In the genomic region with DNA sequence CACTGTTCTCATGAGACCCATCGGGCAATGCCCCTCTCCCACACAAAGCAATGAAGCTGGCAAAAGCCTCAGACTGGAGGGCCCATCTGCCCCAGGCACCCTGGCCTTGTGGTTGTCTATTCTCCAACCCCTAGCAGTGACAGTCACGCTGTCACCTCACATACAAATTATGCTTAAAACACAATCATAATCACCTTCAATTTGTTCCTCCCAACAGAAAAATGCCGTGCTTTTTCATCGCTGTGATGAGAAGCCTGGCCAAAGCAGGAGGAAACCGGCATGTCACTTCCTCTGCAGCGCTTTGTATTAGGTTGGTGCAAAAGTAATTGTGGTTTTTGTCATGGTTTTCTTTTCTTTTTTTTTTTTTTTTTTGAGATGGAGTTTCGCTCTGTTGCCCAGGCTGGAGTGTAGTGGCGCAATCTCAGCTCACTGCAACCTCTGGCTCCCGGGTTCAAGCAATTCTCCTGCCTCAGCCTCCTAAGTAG, we compare ENCODE assay signal across 8 cellular contexts. TPM values are rescaled to one million over a fixed set of nuclear protein-coding genes. Genes with fewer than 3 reads are reported as not detected.
DNase-seq lines count a peak whose midpoint lies in the region; ATAC-seq and TF ChIP-seq lines count a peak whose summit lies in the region.
"Not testable (repeated sequence)": the region's sequence is repeated elsewhere in the genome, so short reads cannot be mapped to it uniquely, and the experiment has no call there.

No MANE protein-coding gene starts in this region.

- H3K36me3 ChIP-seq in CD4-positive, alpha-beta memory T cell (ENCODE audit: insufficient read depth, low read length): peaks cover 19% of the 10 kb centered on the region
- H3K36me3 ChIP-seq in OCI-LY1 (ENCODE audit: insufficient read depth, low read length) (peaks cover 21% of the 10 kb centered on the region; the same call in 1 of the 2 replicates), mucosa of rectum (ENCODE audit: control insufficient read depth in 2 of 2, insufficient read depth in 2 of 2, low read length in 2 of 2) (peaks cover 38 to 45% of the 10 kb centered on the region in 2 donors)
- H3K36me3 ChIP-seq in effector memory CD4-positive, alpha-beta T cell (ENCODE audit: control insufficient read depth, insufficient read depth, low read length): peaks cover 12% of the 10 kb centered on the region

- peaks cover 90% of the 10 kb centered on the region for H3K4me1 ChIP-seq in CD4-positive, alpha-beta memory T cell (ENCODE audit: insufficient read depth, low read length)
- peaks cover 32% of the 10 kb centered on the region for H3K4me1 ChIP-seq in OCI-LY1 (ENCODE audit: insufficient read depth, low read length, severe bottlenecking)
- peaks cover 66% of the 10 kb centered on the region for H3K4me1 ChIP-seq in effector memory CD4-positive, alpha-beta T cell (ENCODE audit: control insufficient read depth, insufficient read depth, low read length, poor library complexity, severe bottlenecking)
- H3K4me1 ChIP-seq in mucosa of rectum (ENCODE audit: control insufficient read depth in 2 of 2, insufficient read depth in 2 of 2, low read length in 2 of 2): not testable (repeated sequence)

- H3K27me3 ChIP-seq in CD4-positive, alpha-beta memory T cell (ENCODE audit: insufficient read depth, low read length); OCI-LY1 (ENCODE audit: insufficient read depth, low read length); effector memory CD4-positive, alpha-beta T cell (replicated peaks; ENCODE audit: control insufficient read depth, insufficient read depth, low read length, poor library complexity, severe bottlenecking); mucosa of rectum (ENCODE audit: control insufficient read depth in 2 of 2, insufficient read depth in 2 of 2, low read length in 2 of 2): not testable (repeated sequence)

- H3K27me3 Mint-ChIP-seq in CD4-positive, alpha-beta memory T cell; activated CD4-positive, alpha-beta T cell treated with anti-CD3 and anti-CD28 coated beads, Interleukin-2, amount 10 ng/mL, durations not matched to agents 24 days and 14 days; stimulated activated naive CD8-positive, alpha-beta T cell treated with anti-CD3 and anti-CD28 coated beads, Interleukin-15, amount 100 ng/mL, for 72 hours: not testable (repeated sequence)

- not testable (repeated sequence) for H3K9me3 Mint-ChIP-seq in CD4-positive, alpha-beta memory T cell; activated CD4-positive, alpha-beta T cell treated with anti-CD3 and anti-CD28 coated beads, Interleukin-2, amount 10 ng/mL, durations not matched to agents 24 days and 14 days; stimulated activated naive CD8-positive, alpha-beta T cell treated with anti-CD3 and anti-CD28 coated beads, Interleukin-15, amount 100 ng/mL, for 72 hours

- CTCF ChIA-PET in CD4-positive, alpha-beta memory T cell (lab: Charles Lee; ENCODE audit: partially characterized antibody): interaction anchor here (0.6 to 16.8 kb wide), 8 partner anchors 7 to 52 kb away, joined by 3 to 159 read pairs (median 8); no protein-coding TSS in a partner anchor

- peak; percentile 45 for ATAC-seq in HG03442 (IDR thresholded peaks at IDR 0.05; ENCODE audit: unreplicated experiment)
- ATAC-seq in stimulated activated naive CD8-positive, alpha-beta T cell treated with anti-CD3 and anti-CD28 coated beads, Interleukin-15, amount 100 ng/mL, for 72 hours: peak; percentile 77

- peaks cover 55 to 56% of the 10 kb centered on the region in 2 donors for H3K36me3 Mint-ChIP-seq in CD4-positive, alpha-beta memory T cell
- H3K36me3 Mint-ChIP-seq in activated CD4-positive, alpha-beta T cell treated with anti-CD3 and anti-CD28 coated beads, Interleukin-2, amount 10 ng/mL, durations not matched to agents 24 days and 14 days (ENCODE audit: low read depth): peaks cover 70% of the 10 kb centered on the region

- not testable (repeated sequence) for H3K79me2 ChIP-seq in OCI-LY1 (ENCODE audit: insufficient read depth, low read length)

- peak overlapping the region; percentile 42; the same call in 1 of the 2 replicates for H3K4me2 ChIP-seq in OCI-LY1 (ENCODE audit: low read length)

- H2AFZ ChIP-seq in OCI-LY1 (ENCODE audit: low read length): not testable (repeated sequence)

- intact Hi-C loops in CD4-positive, alpha-beta memory T cell (cut with micrococcal nuclease): loop anchor here (1.0 kb wide), 2 partner anchors 8 kb away; no protein-coding TSS in a partner anchor
- intact Hi-C loops in activated CD4-positive, alpha-beta T cell treated with anti-CD3 and anti-CD28 coated beads, Interleukin-2, amount 10 ng/mL, durations not matched to agents 24 days and 14 days (cut with micrococcal nuclease): not testable (repeated sequence)

- not testable (repeated sequence) for H3K9me2 ChIP-seq in OCI-LY1 (ENCODE audit: low read depth, low read length)

- peak overlapping the region; percentile 49 for H3K9ac ChIP-seq in OCI-LY1 (ENCODE audit: low read length)
- peak overlapping the region in 1 of 2 donors; percentile 2 for H3K9ac ChIP-seq in mucosa of rectum (ENCODE audit: low read depth in 1 of 2, low read length in 2 of 2)

- H3K27ac Mint-ChIP-seq in CD4-positive, alpha-beta memory T cell: peak overlapping the region; percentile 94 to 99 (median 98)
- H3K27ac Mint-ChIP-seq in activated CD4-positive, alpha-beta T cell treated with anti-CD3 and anti-CD28 coated beads, Interleukin-2, amount 10 ng/mL, durations not matched to agents 24 days and 14 days: peak overlapping the region; percentile 92
- H3K27ac Mint-ChIP-seq in stimulated activated naive CD8-positive, alpha-beta T cell treated with anti-CD3 and anti-CD28 coated beads, Interleukin-15, amount 100 ng/mL, for 72 hours: peak overlapping the region in 1 of 2 donors; percentile 20

- POLR2A ChIA-PET in CD4-positive, alpha-beta memory T cell (lab: Charles Lee; ENCODE audit: partially characterized antibody): interaction anchor here (0.9 to 23.3 kb wide), 8 partner anchors 7 to 101 kb away, joined by 3 to 687 read pairs (median 6); no protein-coding TSS in a partner anchor

- not testable (repeated sequence) for TF ChIP-seq CTCF in OCI-LY1 (IDR thresholded peaks at IDR 0.05; ENCODE audit: low read length)

- H3K27ac ChIP-seq in CD4-positive, alpha-beta memory T cell (ENCODE audit: low read depth, low read length): peak overlapping the region; percentile 74
- H3K27ac ChIP-seq in OCI-LY1 (ENCODE audit: low read depth, low read length, poor library complexity, severe bottlenecking) (peak overlapping the region; percentile 83), mucosa of rectum (ENCODE audit: low read depth in 2 of 2, low read length in 2 of 2) (peak overlapping the region; percentile 26 to 67)
- peak overlapping the region; percentile 79 for H3K27ac ChIP-seq in effector memory CD4-positive, alpha-beta T cell (ENCODE audit: insufficient read depth, low read length, poor library complexity, severe bottlenecking)

- not testable (repeated sequence) for H4K20me1 ChIP-seq in OCI-LY1 (ENCODE audit: insufficient read depth, low read length)

- peak overlapping the region in 1 of 2 donors; percentile 29 for H3K4me3 ChIP-seq in CD4-positive, alpha-beta memory T cell (ENCODE audit: low read length in 2 of 2)
- not testable (repeated sequence) for H3K4me3 ChIP-seq in OCI-LY1 (ENCODE audit: low read depth, low read length, poor library complexity, severe bottlenecking); effector memory CD4-positive, alpha-beta T cell (ENCODE audit: insufficient read depth, low read depth, low read length, poor library complexity, severe bottlenecking); mucosa of rectum (ENCODE audit: low read length in 2 of 2)

- peak overlapping the region; percentile 76 to 91 (median 81) for H3K4me3 Mint-ChIP-seq in CD4-positive, alpha-beta memory T cell
- H3K4me3 Mint-ChIP-seq in activated CD4-positive, alpha-beta T cell treated with anti-CD3 and anti-CD28 coated beads, Interleukin-2, amount 10 ng/mL, durations not matched to agents 24 days and 14 days: peak overlapping the region; percentile 51
- H3K4me3 Mint-ChIP-seq in stimulated activated naive CD8-positive, alpha-beta T cell treated with anti-CD3 and anti-CD28 coated beads, Interleukin-15, amount 100 ng/mL, for 72 hours: peak overlapping the region; percentile 54

- peaks cover 56 to 89% (median 76%) of the 10 kb centered on the region in 4 donors for H3K4me1 Mint-ChIP-seq in CD4-positive, alpha-beta memory T cell
- H3K4me1 Mint-ChIP-seq in activated CD4-positive, alpha-beta T cell treated with anti-CD3 and anti-CD28 coated beads, Interleukin-2, amount 10 ng/mL, durations not matched to agents 24 days and 14 days: peaks cover 65% of the 10 kb centered on the region
- peaks cover 29% of the 10 kb centered on the region for H3K4me1 Mint-ChIP-seq in stimulated activated naive CD8-positive, alpha-beta T cell treated with anti-CD3 and anti-CD28 coated beads, Interleukin-15, amount 100 ng/mL, for 72 hours

- peak; percentile 55 to 68 (median 63) for DNase-seq in CD4-positive, alpha-beta memory T cell
- DNase-seq in activated CD4-positive, alpha-beta T cell treated with anti-CD3 and anti-CD28 coated beads, Interleukin-2, amount 10 ng/mL, durations not matched to agents 24 days and 14 days: peak; percentile 82
- peak; percentile 30 for DNase-seq in activated naive CD4-positive, alpha-beta T cell treated with Interleukin-2 at 50 U/mL for 16 hours
- peak in 2 of 3 donors; percentile 31 for DNase-seq in effector memory CD4-positive, alpha-beta T cell
- DNase-seq in stimulated activated naive CD8-positive, alpha-beta T cell treated with anti-CD3 and anti-CD28 coated beads, Interleukin-15, amount 100 ng/mL, for 72 hours: not testable (repeated sequence)

- not testable (repeated sequence) for H3F3A ChIP-seq in OCI-LY1 (ENCODE audit: insufficient read depth, low read length)

- H3K9me3 ChIP-seq in CD4-positive, alpha-beta memory T cell (ENCODE audit: control insufficient read depth in 1 of 2, low read length in 2 of 2); OCI-LY1 (ENCODE audit: low read length); effector memory CD4-positive, alpha-beta T cell (ENCODE audit: control insufficient read depth, low read length); mucosa of rectum (ENCODE audit: control insufficient read depth in 2 of 2, low read length in 2 of 2): not testable (repeated sequence)

RNA-seq across cellular contexts. Expression of a gene that starts 41.8 kb away (rescaled TPM):
- 10 to 100 TPM; 45.8 to 47.0 TPM for total RNA-seq in CD4-positive, alpha-beta memory T cell
- 10 to 100 TPM; 43.6 to 46.8 TPM for polyA plus RNA-seq in CD4-positive, alpha-beta memory T cell
- total RNA-seq in activated CD4-positive, alpha-beta T cell treated with anti-CD3 and anti-CD28 coated beads, Interleukin-2, amount 10 ng/mL, durations not matched to agents 24 days and 14 days: 47.4 and 51.4 TPM in 2 replicates

RNA-seq across cellular contexts. Expression of a gene that starts 41.8 kb away (rescaled TPM):
- total RNA-seq in CD4-positive, alpha-beta memory T cell: 10 to 100 TPM; 12.9 to 13.6 TPM
- 1 to 10 TPM in 1 of 2 donors, under 1 TPM in 1; 0.50 to 1.9 TPM for polyA plus RNA-seq in CD4-positive, alpha-beta memory T cell
- 14.0 and 15.5 TPM in 2 replicates for total RNA-seq in activated CD4-positive, alpha-beta T cell treated with anti-CD3 and anti-CD28 coated beads, Interleukin-2, amount 10 ng/mL, durations not matched to agents 24 days and 14 days

RNA-seq across cellular contexts. Expression of a gene that starts 58.7 kb away (rescaled TPM):
- total RNA-seq in CD4-positive, alpha-beta memory T cell: 10 to 100 TPM; 75.4 to 84.4 TPM
- 100 to 1,000 TPM in 1 of 2 donors, 10 to 100 TPM in 1; 100.0 to 109 TPM for polyA plus RNA-seq in CD4-positive, alpha-beta memory T cell
- total RNA-seq in activated CD4-positive, alpha-beta T cell treated with anti-CD3 and anti-CD28 coated beads, Interleukin-2, amount 10 ng/mL, durations not matched to agents 24 days and 14 days: 33.1 and 34.2 TPM in 2 replicates
